ENCODE assay signal across 11 cellular contexts in the genomic region with DNA sequence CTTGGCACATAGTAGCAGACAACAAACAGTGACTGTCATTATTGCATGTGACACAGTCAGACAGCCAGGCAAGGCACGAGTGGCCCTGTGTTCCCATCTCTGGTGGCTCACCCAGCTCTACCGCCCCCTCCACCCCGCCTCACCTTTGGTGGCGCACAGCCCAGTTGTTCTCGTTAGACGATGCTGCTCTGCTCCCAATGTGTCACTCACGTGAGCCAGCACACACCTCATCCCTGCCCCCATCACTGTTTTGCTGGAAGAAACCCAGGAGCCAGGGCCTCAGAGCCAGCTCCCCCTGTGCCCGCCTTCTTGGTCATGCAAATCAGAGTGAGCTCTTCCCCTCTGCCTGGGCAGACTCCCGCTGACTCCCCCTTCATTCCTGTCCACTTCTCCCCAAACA.
DNase-seq lines count a peak whose midpoint lies in the region; ATAC-seq, FAIRE-seq and TF ChIP-seq lines count a peak whose summit lies in the region.
"Had no signal": no experiment of that assay in that cellular context is flagged by ENCODE, and none has a peak within 500 bp of the region (broad histone marks: within the 10 kb centered on the region; RNA-seq: fewer than 3 reads in every experiment).

No MANE protein-coding gene starts in this region.

- H3K9ac ChIP-seq in mammary epithelial cell (ENCODE audit: insufficient read depth, low read length) (no peak overlapping the region), MM.1S (ENCODE audit: low read length) (no peak overlapping the region)

- no peaks in the 10 kb centered on the region for H3K9me2 ChIP-seq in MM.1S (replicated peaks; ENCODE audit: insufficient read depth, low read length)

- H3K9me3 ChIP-seq in breast epithelium (no peaks in the 10 kb centered on the region), mammary epithelial cell (replicated peaks; ENCODE audit: insufficient read depth, low read length) (no peaks in the 10 kb centered on the region), upper lobe of right lung (no peaks in the 10 kb centered on the region), MM.1S (replicated peaks; ENCODE audit: insufficient read depth, low read length) (no peaks in the 10 kb centered on the region)
- H3K9me3 ChIP-seq: ovary, thoracic aorta had no signal

- H3K4me2 ChIP-seq in mammary epithelial cell (ENCODE audit: insufficient read depth, low read depth, low read length) (no peak overlapping the region), MM.1S (ENCODE audit: low read depth, low read length) (no peak overlapping the region)

- H3K4me1 ChIP-seq in breast epithelium (peaks cover 4 to 23% of the 10 kb centered on the region in 2 donors), mammary epithelial cell (ENCODE audit: insufficient read depth, low read length) (peaks cover 27% of the 10 kb centered on the region), upper lobe of right lung (peaks cover 14% of the 10 kb centered on the region), MM.1S (ENCODE audit: low read length) (no peaks in the 10 kb centered on the region)

- no peaks in the 10 kb centered on the region for H3K79me2 ChIP-seq in mammary epithelial cell (ENCODE audit: insufficient read depth, low read length)
- H3K79me2 ChIP-seq in MM.1S (ENCODE audit: low read length) = no peaks in the 10 kb centered on the region

- DNase-seq in breast epithelium (ENCODE audit: low spot score in 2 of 2) = peak; percentile 88 to 93
- DNase-seq in mammary epithelial cell = no peak
- peak; percentile 26 for DNase-seq in RWPE1 (ENCODE audit: low spot score)
- DNase-seq in upper lobe of right lung = no peak
- DNase-seq in MM.1S = no peak
- DNase-seq in epidermal melanocyte (ENCODE audit: insufficient read length, low spot score) = no peak
- DNase-seq: activated CD4-positive, alpha-beta memory T cell treated with anti-CD3 and anti-CD28 coated beads for 36 hours; ovary had no signal

- no peaks in the 10 kb centered on the region for H3F3A ChIP-seq in MM.1S (ENCODE audit: insufficient read depth, low read length)

- ATAC-seq in upper lobe of right lung (peak; percentile 16), HG02571 (IDR thresholded peaks at IDR 0.05; ENCODE audit: unreplicated experiment) (no peak)

- in situ Hi-C loops in mammary epithelial cell (cut with MboI; ENCODE audit: low sequenced_read_pairs in 2 of 2) = no loop called here

- CTCF ChIA-PET in mammary epithelial cell (lab: Charles Lee; ENCODE audit: low non-redundant PET) (no interaction called here), RWPE1 (lab: Yijun Ruan, JAX) (interaction anchor here (1.1 kb wide), 1 partner anchor 51 kb away, joined by 4 read pairs; no protein-coding TSS in a partner anchor)

- H3K36me3 ChIP-seq in breast epithelium (no peaks in the 10 kb centered on the region), mammary epithelial cell (ENCODE audit: insufficient read depth, low read length) (no peaks in the 10 kb centered on the region), upper lobe of right lung (no peaks in the 10 kb centered on the region), MM.1S (replicated peaks; ENCODE audit: insufficient read depth, low read length) (no peaks in the 10 kb centered on the region)
- H3K36me3 ChIP-seq: ovary, thoracic aorta had no signal

- H3K27ac ChIP-seq in breast epithelium (peak overlapping the region; percentile 76 to 96), mammary epithelial cell (ENCODE audit: insufficient read depth, low read depth, low read length) (no peak overlapping the region), RWPE1 (no peak overlapping the region), upper lobe of right lung (no peak overlapping the region), MM.1S (ENCODE audit: low read length) (no peak overlapping the region)
- H3K27ac ChIP-seq: ovary, thoracic aorta had no signal

- WGBS in mammary epithelial cell (ENCODE audit: low coverage, missing lambda C conversion rate) = 67% methylated on average over 8 of the region's 9 CpGs

- intact Hi-C loops in breast epithelium (cut with DNase I; ENCODE audit: low total_unique reads) = no loop called here
- intact Hi-C loops in mammary epithelial cell (cut with micrococcal nuclease) = no loop called here
- intact Hi-C loops in upper lobe of right lung (cut with DNase I) = no loop called here

- no peak overlapping the region for H2AFZ ChIP-seq in mammary epithelial cell (ENCODE audit: low read depth, low read length)
- H2AFZ ChIP-seq in MM.1S (ENCODE audit: low read length) = no peak overlapping the region

- TF ChIP-seq POLR2A in breast epithelium (IDR thresholded peaks at IDR 0.05) = no peak

- FAIRE-seq in islet of Langerhans (lab: Jason Lieb, UNC) = peak; percentile 45

- TF ChIP-seq CTCF in breast epithelium (IDR thresholded peaks at IDR 0.05) (no peak), mammary epithelial cell (conservative IDR thresholded peaks at IDR 0.05 in 1 of 2, IDR thresholded peaks at IDR 0.05 in 1 of 2; ENCODE audit: extremely low read depth in 1 of 2, insufficient read depth in 1 of 2, low read depth in 1 of 2, low read length in 2 of 2) (no peak), RWPE1 (conservative IDR thresholded peaks at IDR 0.05; ENCODE audit: low read depth) (no peak), upper lobe of right lung (IDR thresholded peaks at IDR 0.05) (no peak), MM.1S (IDR thresholded peaks at IDR 0.05; ENCODE audit: low read length) (no peak)

- POLR2A ChIA-PET in RWPE1 (lab: Yijun Ruan, JAX; ENCODE audit: low non-redundant PET) = no interaction called here

- no TSS peak for BruUV-seq in mammary epithelial cell (replicated peaks; lab: Mats Ljungman, UMichigan)

- dilution Hi-C loops in mammary epithelial cell (cut with HindIII; ENCODE audit: low sequenced_read_pairs) = no loop called here

- H3K27me3 ChIP-seq in breast epithelium (no peaks in the 10 kb centered on the region), mammary epithelial cell (ENCODE audit: insufficient read depth, low read length) (no peaks in the 10 kb centered on the region), upper lobe of right lung (no peaks in the 10 kb centered on the region), MM.1S (replicated peaks; ENCODE audit: insufficient read depth, low read length) (no peaks in the 10 kb centered on the region; the same call in 1 of the 2 replicates)
- H3K27me3 ChIP-seq: ovary had no signal

- H4K20me1 ChIP-seq in mammary epithelial cell (ENCODE audit: insufficient read depth, low read length) (no peaks in the 10 kb centered on the region), MM.1S (ENCODE audit: insufficient read depth, low read length) (no peaks in the 10 kb centered on the region)

- H3K4me3 ChIP-seq in breast epithelium (no peak overlapping the region), mammary epithelial cell (replicated peaks in 1 of 3; ENCODE audit: insufficient read depth in 1 of 3, low read depth in 2 of 3, low read length in 3 of 3) (no peak overlapping the region), upper lobe of right lung (no peak overlapping the region), MM.1S (ENCODE audit: low read length) (no peak overlapping the region)
- H3K4me3 ChIP-seq: ovary, thoracic aorta had no signal

Comparison
In these comparisons a context has a peak if more than half of its experiments do, and no peak if none do; other contexts are left out.
1. DNase-seq: peak in breast epithelium (2 of 2) and RWPE1 (single experiment); none in mammary epithelial cell (single experiment), upper lobe of right lung (single experiment), MM.1S (single experiment) and epidermal melanocyte (single experiment).
2. H3K27ac ChIP-seq: peak in breast epithelium (2 of 2); none in mammary epithelial cell (single experiment), RWPE1 (single experiment), upper lobe of right lung (single experiment) and MM.1S (single experiment).